22 cellular contexts compared by ENCODE assay signal in genomic region chr2:74488643-74489481, GRCh38. TPM values are rescaled to one million over a fixed set of nuclear protein-coding genes. Genes with fewer than 3 reads are reported as not detected.
DNase-seq lines count a peak whose midpoint lies in the region; ATAC-seq, FAIRE-seq and TF ChIP-seq lines count a peak whose summit lies in the region.
"Had no signal": no experiment of that assay in that cellular context is flagged by ENCODE, and none has a peak within 500 bp of the region (broad histone marks: within the 10 kb centered on the region; RNA-seq: fewer than 3 reads in every experiment).

No MANE protein-coding gene starts in this region.

- H3K36me3 Mint-ChIP-seq in Caco-2 (ENCODE audit: insufficient read depth, unreplicated experiment) (peaks cover 44% of the 10 kb centered on the region), T-helper 17 cell (ENCODE audit: low read depth) (peaks cover 8% of the 10 kb centered on the region)

- TF ChIP-seq POLR2A in HepG2 (IDR thresholded peaks at IDR 0.05; ENCODE audit: insufficient read depth in 1 of 2, low read depth in 2 of 2, low read length in 2 of 2) = peak; percentile 28 to 65; a peak in 1 of 4 replicates

- no peaks in the 10 kb centered on the region for H3K9me3 Mint-ChIP-seq in Caco-2 (ENCODE audit: unreplicated experiment)
- H3K9me3 Mint-ChIP-seq: activated CD4-positive, alpha-beta memory T cell treated with anti-CD3 and anti-CD28 coated beads, Interleukin-2, amount 10 ng/mL, durations not matched to agents 7 days and 5 days; activated naive CD4-positive, alpha-beta T cell treated with anti-CD3 and anti-CD28 coated beads for 36 hours; nephron progenitor cell; stimulated activated memory B cell treated with anti-CD40 and anti-IgM and Interleukin-4, amounts not matched to agents 10 μg/mL and 1 μg/mL and 100 μg/mL, for 72 hours had no signal

- no peaks in the 10 kb centered on the region for H3K9me3 ChIP-seq in Caco-2
- H3K9me3 ChIP-seq in T-helper 17 cell (ENCODE audit: control insufficient read depth, low read length, poor library complexity, severe bottlenecking) = no peaks in the 10 kb centered on the region
- H3K9me3 ChIP-seq in HepG2 (ENCODE audit: low read length) = no peaks in the 10 kb centered on the region
- H3K9me3 ChIP-seq: esophagus squamous epithelium, gastroesophageal sphincter, testis had no signal

- H3K4me2 ChIP-seq in HepG2 (ENCODE audit: low read depth, low read length) = peak overlapping the region; percentile 48

- POLR2A ChIA-PET in Caco-2 (lab: Charles Lee) (interaction anchor here (0.7 to 2.0 kb wide), 6 partner anchors 13 to 48 kb away, joined by 4 to 17 read pairs (median 5); partner anchors contain the start of genes INO80B, LBX2 and MRPL53), HepG2 (lab: Yijun Ruan, JAX) (interaction anchor here (0.7 to 20.6 kb wide), 13 partner anchors 8 to 563 kb away, joined by 3 to 795 read pairs (median 11); partner anchors contain the start of genes AUP1, DQX1, HTRA2 and INO80B)

- FAIRE-seq in HepG2 (lab: Jason Lieb, UNC) = peak; percentile 99
- FAIRE-seq: GM18507 had no signal

- TF ChIP-seq RAD21 in HepG2 (CRISPR knock-in tag; IDR thresholded peaks at IDR 0.05) = no peak

- H3K36me3 ChIP-seq in Caco-2 (ENCODE audit: control insufficient read depth, insufficient read depth, low read length) (peaks cover 2% of the 10 kb centered on the region; the same call in 1 of the 2 replicates), HepG2 (replicated peaks in 1 of 2; ENCODE audit: control insufficient read depth in 1 of 2, insufficient read depth in 2 of 2, low read length in 2 of 2) (peaks cover 34 to 44% of the 10 kb centered on the region in 2 experiments)

- no peak for ATAC-seq in T-helper 17 cell
- ATAC-seq in HepG2 = peak; percentile 83
- ATAC-seq: gastroesophageal sphincter; stimulated activated memory B cell treated with anti-CD40 and anti-IgM and Interleukin-4, amounts not matched to agents 10 μg/mL and 1 μg/mL and 100 μg/mL, for 72 hours had no signal

- H3K27ac Mint-ChIP-seq in Caco-2 (ENCODE audit: unreplicated experiment) (peak overlapping the region; percentile 39), T-helper 17 cell (peak overlapping the region; percentile 73)
- H3K27ac Mint-ChIP-seq: activated CD4-positive, alpha-beta memory T cell treated with anti-CD3 and anti-CD28 coated beads, Interleukin-2, amount 10 ng/mL, durations not matched to agents 7 days and 5 days; activated naive CD4-positive, alpha-beta T cell treated with anti-CD3 and anti-CD28 coated beads for 36 hours; nephron progenitor cell; stimulated activated memory B cell treated with anti-CD40 and anti-IgM and Interleukin-4, amounts not matched to agents 10 μg/mL and 1 μg/mL and 100 μg/mL, for 72 hours had no signal

- no peak overlapping the region for H2AFZ ChIP-seq in HepG2 (ENCODE audit: low read length)

- BruUV-seq in Caco-2 (replicated peaks; lab: Mats Ljungman, UMichigan) = no TSS peak
- BruUV-seq in HepG2 (replicated peaks; lab: Mats Ljungman, UMichigan) = TSS peak; percentile 48

- H3K4me1 Mint-ChIP-seq in Caco-2 (ENCODE audit: low read depth, unreplicated experiment) (peaks cover 28% of the 10 kb centered on the region), T-helper 17 cell (peaks cover 12% of the 10 kb centered on the region)
- H3K4me1 Mint-ChIP-seq: nephron progenitor cell had no signal

- peak in 1 of 2 experiments; percentile 14 for TF ChIP-seq CTCF in Caco-2 (IDR thresholded peaks at IDR 0.05; ENCODE audit: insufficient read depth in 1 of 2, low read depth in 1 of 2, low read length in 1 of 2, severe bottlenecking in 1 of 2, unreplicated experiment in 1 of 2)
- TF ChIP-seq CTCF in HepG2 (CRISPR knock-in tag; IDR thresholded peaks at IDR 0.05) = 0 out of 2 replicates have a peak, but pooled peaks have one; percentile 3

- peak; percentile 92 to 98 for TF ChIP-seq EP300 in HepG2 (IDR thresholded peaks at IDR 0.05; ENCODE audit: low read depth in 2 of 2, low read length in 2 of 2)
- TF ChIP-seq EP300 in HepG2 (CRISPR knock-in tag; IDR thresholded peaks at IDR 0.05; ENCODE audit: borderline replicate concordance) = peak; percentile 92

- H3K4me3 Mint-ChIP-seq in Caco-2 (ENCODE audit: unreplicated experiment) (peak overlapping the region; percentile 51), T-helper 17 cell (peak overlapping the region; percentile 63)
- H3K4me3 Mint-ChIP-seq: activated CD4-positive, alpha-beta memory T cell treated with anti-CD3 and anti-CD28 coated beads, Interleukin-2, amount 10 ng/mL, durations not matched to agents 7 days and 5 days; activated naive CD4-positive, alpha-beta T cell treated with anti-CD3 and anti-CD28 coated beads for 36 hours; nephron progenitor cell; stimulated activated memory B cell treated with anti-CD40 and anti-IgM and Interleukin-4, amounts not matched to agents 10 μg/mL and 1 μg/mL and 100 μg/mL, for 72 hours had no signal

- peak overlapping the region; percentile 84 for H3K27ac ChIP-seq in HepG2 (ENCODE audit: extremely low read length, insufficient read depth, low read length)
- H3K27ac ChIP-seq: C4-2B, esophagus squamous epithelium, gastroesophageal sphincter, testis had no signal

- CTCF ChIA-PET in Caco-2 (lab: Charles Lee) (interaction anchor here (0.5 to 2.0 kb wide), 5 partner anchors 10 to 48 kb away, joined by 3 to 9 read pairs (median 4); partner anchors contain the start of genes LBX2 and PCGF1), HepG2 (lab: Yijun Ruan, JAX; ENCODE audit: low intra/inter-chr PET ratio, low total read pairs) (interaction anchor here (1.3 kb wide), 1 partner anchor 13 kb away, joined by 5 read pairs; no protein-coding TSS in a partner anchor)

- H3K4me1 ChIP-seq in Caco-2 (peaks cover 37% of the 10 kb centered on the region), HepG2 (ENCODE audit: insufficient read depth, low read length) (peaks cover 77% of the 10 kb centered on the region)

- H3K4me3 ChIP-seq in Caco-2 (ENCODE audit: low read depth, low read length) (no peak overlapping the region), HepG2 (replicated peaks in 1 of 3; ENCODE audit: insufficient read depth in 1 of 3, low read depth in 2 of 3, low read length in 3 of 3) (peak overlapping the region in 1 of 3 experiments; percentile 18; a peak in 2 of 6 replicates)
- H3K4me3 ChIP-seq: esophagus squamous epithelium, gastroesophageal sphincter, testis had no signal

- no peaks in the 10 kb centered on the region for H4K20me1 ChIP-seq in HepG2 (ENCODE audit: insufficient read depth, low read length)

- 20% methylated on average over 9 of the region's 9 CpGs for WGBS in HepG2 (ENCODE audit: low lambda C conversion rate)

- H3K9ac ChIP-seq in HepG2 (ENCODE audit: insufficient read depth, low read depth, low read length) = peak overlapping the region; percentile 32

- H3K79me2 ChIP-seq in HepG2 (ENCODE audit: insufficient read depth, low read length) = peaks cover 4% of the 10 kb centered on the region

- DNase-seq in Caco-2 (peak; percentile 83 to 86), T-helper 17 cell (no peak), HepG2 (ENCODE audit: low spot score) (peak; percentile 93), GM19238 (ENCODE audit: insufficient read length, low spot score) (no peak), DMS53 (lab: John Stamatoyannopoulos, UW) (no peak), C1 segment of cervical spinal cord (lab: John Stamatoyannopoulos, UW) (no peak)
- DNase-seq: activated CD4-positive, alpha-beta memory T cell treated with anti-CD3 and anti-CD28 coated beads, Interleukin-2, amount 10 ng/mL, durations not matched to agents 7 days and 5 days; activated CD4-positive, CD25-positive, alpha-beta regulatory T cell; activated naive CD4-positive, alpha-beta T cell treated with anti-CD3 and anti-CD28 coated beads for 36 hours; activated T-cell treated with anti-CD3 and anti-CD28 coated beads for 4 hours; effector CD8-positive, alpha-beta T cell; esophagus squamous epithelium; NCI-H1105; NCI-H2107; nephron progenitor cell; stimulated activated CD4-positive, alpha-beta T cell treated with anti-CD3 and anti-CD28 coated beads, Interleukin-1b, Interleukin-23, amount 100 ng/mL, for 48 hours; testis had no signal

- H3K27me3 ChIP-seq in Caco-2 (replicated peaks; ENCODE audit: control insufficient read depth, insufficient read depth, low read length) (no peaks in the 10 kb centered on the region), HepG2 (ENCODE audit: control insufficient read depth in 1 of 2, insufficient read depth in 2 of 2, low read length in 2 of 2) (no peaks in the 10 kb centered on the region)
- H3K27me3 ChIP-seq: esophagus squamous epithelium, gastroesophageal sphincter, testis had no signal

- in situ Hi-C loops in HepG2 (cut with HindIII; ENCODE audit: extremely low pct_ligation_motif_present, low pct_unique_long_range_greater_than_20kb) = no loop called here

- intact Hi-C loops in Caco-2 (cut with micrococcal nuclease; ENCODE audit: unreplicated experiment) (loop anchor here (1.0 kb wide), 2 partner anchors 9 to 13 kb away; no protein-coding TSS in a partner anchor), HepG2 (cut with micrococcal nuclease; ENCODE audit: unreplicated experiment) (loop anchor here (1.0 kb wide), 1 partner anchor 8 kb away; no protein-coding TSS in a partner anchor)

- H3K27me3 Mint-ChIP-seq in Caco-2 (ENCODE audit: insufficient read depth, unreplicated experiment) = no peaks in the 10 kb centered on the region
- H3K27me3 Mint-ChIP-seq in T-helper 17 cell = no peaks in the 10 kb centered on the region
- H3K27me3 Mint-ChIP-seq: activated CD4-positive, alpha-beta memory T cell treated with anti-CD3 and anti-CD28 coated beads, Interleukin-2, amount 10 ng/mL, durations not matched to agents 7 days and 5 days; stimulated activated memory B cell treated with anti-CD40 and anti-IgM and Interleukin-4, amounts not matched to agents 10 μg/mL and 1 μg/mL and 100 μg/mL, for 72 hours had no signal

RNA-seq across cellular contexts. Expression of gene TTC31, which starts 6.0 kb away (rescaled TPM):
- total RNA-seq in Caco-2 (2022) = 31.3 and 32.4 TPM in 2 replicates
- 10 to 100 TPM; 32.3 to 36.6 TPM for total RNA-seq in T-helper 17 cell
- 21.1 and 28.3 TPM in 2 replicates for total RNA-seq in HepG2 (2016; rRNA removed; fragmentation: Illumina TruSeq; extraction: Trizol)
- total RNA-seq in HepG2 (2016; cell fraction: cytosol; rRNA removed; fragmentation: Illumina TruSeq; extraction: Trizol; ENCODE audit: low read depth) = 2.7 and 3.0 TPM in 2 replicates
- 18.2 and 28.7 TPM in 2 replicates for total RNA-seq in HepG2 (2016; cell fraction: insoluble cytoplasmic fraction; rRNA removed; fragmentation: Illumina TruSeq; extraction: Trizol)
- 6.9 and 8.2 TPM in 2 replicates for total RNA-seq in HepG2 (2016; cell fraction: membrane; rRNA removed; fragmentation: Illumina TruSeq; extraction: Trizol)
- 47.8 and 48.1 TPM in 2 replicates for total RNA-seq in HepG2 (2016; cell fraction: nucleus; rRNA removed; fragmentation: Illumina TruSeq; extraction: Trizol)
- 39.5 and 43.4 TPM in 2 replicates for polyA plus RNA-seq in HepG2 (2011; rRNA removed)
- 21.8 and 24.0 TPM in 2 replicates for polyA plus RNA-seq in HepG2 (2011; cell fraction: cytosol; rRNA removed)
- 180 and 208 TPM in 2 replicates for polyA plus RNA-seq in HepG2 (2011; cell fraction: nucleus; rRNA removed)
- 20.8 and 30.1 TPM in 2 replicates for polyA plus RNA-seq in HepG2 (2012)
- polyA plus RNA-seq in HepG2 (2016; cell fraction: cytosol; fragmentation: Illumina TruSeq; extraction: Trizol; ENCODE audit: low read depth) = 2.3 and 2.7 TPM in 2 replicates
- polyA plus RNA-seq in HepG2 (2016; cell fraction: insoluble cytoplasmic fraction; fragmentation: Illumina TruSeq; extraction: Trizol; ENCODE audit: low read depth) = 21.6 and 25.6 TPM in 2 replicates
- polyA plus RNA-seq in HepG2 (2016; cell fraction: membrane; fragmentation: Illumina TruSeq; extraction: Trizol; ENCODE audit: low read depth) = 5.9 and 6.6 TPM in 2 replicates
- polyA plus RNA-seq in HepG2 (2016; cell fraction: nucleus; fragmentation: Illumina TruSeq; extraction: Trizol; ENCODE audit: insufficient read depth, low read depth) = 99.0 and 111 TPM in 2 replicates
- 35.9 and 48.7 TPM in 2 replicates for polyA minus RNA-seq in HepG2 (2011; rRNA and poly(A)+ RNA removed; ENCODE audit: low replicate concordance)
- 11.7 and 13.3 TPM in 2 replicates for polyA minus RNA-seq in HepG2 (2011; cell fraction: cytosol; rRNA and poly(A)+ RNA removed)
- 72.2 and 74.9 TPM in 2 replicates for polyA minus RNA-seq in HepG2 (2011; cell fraction: nucleus; rRNA and poly(A)+ RNA removed)

RNA-seq across cellular contexts. Expression of gene CCDC142, which starts 6.1 kb away (rescaled TPM):
- 39.0 and 47.1 TPM in 2 replicates for total RNA-seq in Caco-2 (2022)
- 10 to 100 TPM; 13.7 to 14.7 TPM for total RNA-seq in T-helper 17 cell
- total RNA-seq in HepG2 (2016; rRNA removed; fragmentation: Illumina TruSeq; extraction: Trizol) = 8.8 and 30.4 TPM in 2 replicates
- total RNA-seq in HepG2 (2016; cell fraction: cytosol; rRNA removed; fragmentation: Illumina TruSeq; extraction: Trizol; ENCODE audit: low read depth) = 4.8 and 4.9 TPM in 2 replicates
- 8.0 and 25.5 TPM in 2 replicates for total RNA-seq in HepG2 (2016; cell fraction: insoluble cytoplasmic fraction; rRNA removed; fragmentation: Illumina TruSeq; extraction: Trizol)
- total RNA-seq in HepG2 (2016; cell fraction: membrane; rRNA removed; fragmentation: Illumina TruSeq; extraction: Trizol) = 6.2 and 6.3 TPM in 2 replicates
- total RNA-seq in HepG2 (2016; cell fraction: nucleus; rRNA removed; fragmentation: Illumina TruSeq; extraction: Trizol) = 51.7 and 65.9 TPM in 2 replicates
- polyA plus RNA-seq in HepG2 (2011; rRNA removed) = 14.7 and 17.7 TPM in 2 replicates
- polyA plus RNA-seq in HepG2 (2011; cell fraction: cytosol; rRNA removed) = 5.1 and 6.3 TPM in 2 replicates
- polyA plus RNA-seq in HepG2 (2011; cell fraction: nucleus; rRNA removed) = 51.7 and 56.4 TPM in 2 replicates
- polyA plus RNA-seq in HepG2 (2012) = 5.2 and 6.8 TPM in 2 replicates
- 0.66 and 0.67 TPM in 2 replicates for polyA plus RNA-seq in HepG2 (2016; cell fraction: cytosol; fragmentation: Illumina TruSeq; extraction: Trizol; ENCODE audit: low read depth)
- polyA plus RNA-seq in HepG2 (2016; cell fraction: insoluble cytoplasmic fraction; fragmentation: Illumina TruSeq; extraction: Trizol; ENCODE audit: low read depth) = 4.3 and 5.0 TPM in 2 replicates
- polyA plus RNA-seq in HepG2 (2016; cell fraction: membrane; fragmentation: Illumina TruSeq; extraction: Trizol; ENCODE audit: low read depth) = 1.4 and 2.5 TPM in 2 replicates
- polyA plus RNA-seq in HepG2 (2016; cell fraction: nucleus; fragmentation: Illumina TruSeq; extraction: Trizol; ENCODE audit: insufficient read depth, low read depth) = 76.5 and 76.7 TPM in 2 replicates
- 64.4 and 82.1 TPM in 2 replicates for polyA minus RNA-seq in HepG2 (2011; rRNA and poly(A)+ RNA removed; ENCODE audit: low replicate concordance)
- polyA minus RNA-seq in HepG2 (2011; cell fraction: cytosol; rRNA and poly(A)+ RNA removed) = 5.7 and 6.4 TPM in 2 replicates
- polyA minus RNA-seq in HepG2 (2011; cell fraction: nucleus; rRNA and poly(A)+ RNA removed) = 87.2 and 94.1 TPM in 2 replicates

RNA-seq across cellular contexts. Expression of gene LBX2, which starts 10.5 kb away (rescaled TPM):
- total RNA-seq in Caco-2 (2022) = 11.1 and 11.4 TPM in 2 replicates
- total RNA-seq in T-helper 17 cell = under 1 TPM in 1 of 2 donors, not detected in 1; 0.26 TPM
- total RNA-seq in HepG2 (2016; rRNA removed; fragmentation: Illumina TruSeq; extraction: Trizol) = 4.0 and 8.1 TPM in 2 replicates
- 1.6 and 4.3 TPM in 2 replicates for total RNA-seq in HepG2 (2016; cell fraction: cytosol; rRNA removed; fragmentation: Illumina TruSeq; extraction: Trizol; ENCODE audit: low read depth)
- 7.3 and 8.7 TPM in 2 replicates for total RNA-seq in HepG2 (2016; cell fraction: insoluble cytoplasmic fraction; rRNA removed; fragmentation: Illumina TruSeq; extraction: Trizol)
- total RNA-seq in HepG2 (2016; cell fraction: membrane; rRNA removed; fragmentation: Illumina TruSeq; extraction: Trizol) = 2.9 and 6.9 TPM in 2 replicates
- 6.7 and 10.5 TPM in 2 replicates for total RNA-seq in HepG2 (2016; cell fraction: nucleus; rRNA removed; fragmentation: Illumina TruSeq; extraction: Trizol)
- 6.4 and 7.3 TPM in 2 replicates for polyA plus RNA-seq in HepG2 (2011; rRNA removed)
- polyA plus RNA-seq in HepG2 (2011; cell fraction: cytosol; rRNA removed) = 5.1 and 7.2 TPM in 2 replicates
- 43.6 and 46.5 TPM in 2 replicates for polyA plus RNA-seq in HepG2 (2011; cell fraction: nucleus; rRNA removed)
- 7.8 and 8.2 TPM in 2 replicates for polyA plus RNA-seq in HepG2 (2012)
- 3.0 and 3.5 TPM in 2 replicates for polyA plus RNA-seq in HepG2 (2016; cell fraction: cytosol; fragmentation: Illumina TruSeq; extraction: Trizol; ENCODE audit: low read depth)
- 8.9 and 9.5 TPM in 2 replicates for polyA plus RNA-seq in HepG2 (2016; cell fraction: insoluble cytoplasmic fraction; fragmentation: Illumina TruSeq; extraction: Trizol; ENCODE audit: low read depth)
- polyA plus RNA-seq in HepG2 (2016; cell fraction: membrane; fragmentation: Illumina TruSeq; extraction: Trizol; ENCODE audit: low read depth) = 4.3 and 5.5 TPM in 2 replicates
- 14.4 and 14.6 TPM in 2 replicates for polyA plus RNA-seq in HepG2 (2016; cell fraction: nucleus; fragmentation: Illumina TruSeq; extraction: Trizol; ENCODE audit: insufficient read depth, low read depth)
- 0.14 and 7.2 TPM in 2 replicates for polyA minus RNA-seq in HepG2 (2011; rRNA and poly(A)+ RNA removed; ENCODE audit: low replicate concordance)
- 3.6 TPM in 2 replicates for polyA minus RNA-seq in HepG2 (2011; cell fraction: cytosol; rRNA and poly(A)+ RNA removed)
- 9.8 and 12.1 TPM in 2 replicates for polyA minus RNA-seq in HepG2 (2011; cell fraction: nucleus; rRNA and poly(A)+ RNA removed)
- total RNA-seq: cerebellum had no signal

RNA-seq across cellular contexts. Expression of gene MRPL53, which starts 16.4 kb away (rescaled TPM):
- total RNA-seq in Caco-2 (2022) (88.4 and 102 TPM in 2 replicates), T-helper 17 cell (10 to 100 TPM; 31.4 to 67.9 TPM), HepG2 (2016; rRNA removed; fragmentation: Illumina TruSeq; extraction: Trizol) (51.9 and 53.8 TPM in 2 replicates)
- total RNA-seq in HepG2 (2016; cell fraction: cytosol; rRNA removed; fragmentation: Illumina TruSeq; extraction: Trizol; ENCODE audit: low read depth) = 42.4 and 54.6 TPM in 2 replicates
- total RNA-seq in HepG2 (2016; cell fraction: insoluble cytoplasmic fraction; rRNA removed; fragmentation: Illumina TruSeq; extraction: Trizol) = 58.8 and 59.3 TPM in 2 replicates
- 53.4 and 65.7 TPM in 2 replicates for total RNA-seq in HepG2 (2016; cell fraction: membrane; rRNA removed; fragmentation: Illumina TruSeq; extraction: Trizol)
- 30.0 and 33.7 TPM in 2 replicates for total RNA-seq in HepG2 (2016; cell fraction: nucleus; rRNA removed; fragmentation: Illumina TruSeq; extraction: Trizol)
- polyA plus RNA-seq in HepG2 (2011; rRNA removed) = 28.8 and 34.3 TPM in 2 replicates
- polyA plus RNA-seq in HepG2 (2011; cell fraction: cytosol; rRNA removed) = 30.0 and 63.3 TPM in 2 replicates
- polyA plus RNA-seq in HepG2 (2011; cell fraction: nucleus; rRNA removed) = 49.3 and 53.8 TPM in 2 replicates
- polyA plus RNA-seq in HepG2 (2012) = 32.0 and 44.9 TPM in 2 replicates
- 37.9 and 43.7 TPM in 2 replicates for polyA plus RNA-seq in HepG2 (2016; cell fraction: cytosol; fragmentation: Illumina TruSeq; extraction: Trizol; ENCODE audit: low read depth)
- polyA plus RNA-seq in HepG2 (2016; cell fraction: insoluble cytoplasmic fraction; fragmentation: Illumina TruSeq; extraction: Trizol; ENCODE audit: low read depth) = 43.6 and 45.0 TPM in 2 replicates
- polyA plus RNA-seq in HepG2 (2016; cell fraction: membrane; fragmentation: Illumina TruSeq; extraction: Trizol; ENCODE audit: low read depth) = 39.5 and 42.8 TPM in 2 replicates
- 61.4 and 66.8 TPM in 2 replicates for polyA plus RNA-seq in HepG2 (2016; cell fraction: nucleus; fragmentation: Illumina TruSeq; extraction: Trizol; ENCODE audit: insufficient read depth, low read depth)
- 38.1 and 38.8 TPM in 2 replicates for polyA minus RNA-seq in HepG2 (2011; rRNA and poly(A)+ RNA removed; ENCODE audit: low replicate concordance)
- polyA minus RNA-seq in HepG2 (2011; cell fraction: cytosol; rRNA and poly(A)+ RNA removed) = 13.6 and 15.1 TPM in 2 replicates
- polyA minus RNA-seq in HepG2 (2011; cell fraction: nucleus; rRNA and poly(A)+ RNA removed) = 18.9 and 23.0 TPM in 2 replicates

RNA-seq across cellular contexts. Expression of gene PCGF1, which starts 18.6 kb away (rescaled TPM):
- total RNA-seq in Caco-2 (2022) (27.0 and 29.7 TPM in 2 replicates), T-helper 17 cell (10 to 100 TPM; 28.2 to 31.5 TPM), HepG2 (2016; rRNA removed; fragmentation: Illumina TruSeq; extraction: Trizol) (14.2 and 20.4 TPM in 2 replicates)
- total RNA-seq in HepG2 (2016; cell fraction: cytosol; rRNA removed; fragmentation: Illumina TruSeq; extraction: Trizol; ENCODE audit: low read depth) = 37.5 and 42.0 TPM in 2 replicates
- 15.5 and 15.6 TPM in 2 replicates for total RNA-seq in HepG2 (2016; cell fraction: insoluble cytoplasmic fraction; rRNA removed; fragmentation: Illumina TruSeq; extraction: Trizol)
- total RNA-seq in HepG2 (2016; cell fraction: membrane; rRNA removed; fragmentation: Illumina TruSeq; extraction: Trizol) = 29.0 and 31.0 TPM in 2 replicates
- total RNA-seq in HepG2 (2016; cell fraction: nucleus; rRNA removed; fragmentation: Illumina TruSeq; extraction: Trizol) = 16.2 and 22.2 TPM in 2 replicates
- 22.6 and 22.7 TPM in 2 replicates for polyA plus RNA-seq in HepG2 (2011; rRNA removed)
- 19.8 and 22.8 TPM in 2 replicates for polyA plus RNA-seq in HepG2 (2011; cell fraction: cytosol; rRNA removed)
- polyA plus RNA-seq in HepG2 (2011; cell fraction: nucleus; rRNA removed) = 37.4 and 90.3 TPM in 2 replicates
- polyA plus RNA-seq in HepG2 (2012) = 14.2 and 15.2 TPM in 2 replicates
- polyA plus RNA-seq in HepG2 (2016; cell fraction: cytosol; fragmentation: Illumina TruSeq; extraction: Trizol; ENCODE audit: low read depth) = 20.8 and 23.0 TPM in 2 replicates
- polyA plus RNA-seq in HepG2 (2016; cell fraction: insoluble cytoplasmic fraction; fragmentation: Illumina TruSeq; extraction: Trizol; ENCODE audit: low read depth) = 13.9 and 16.9 TPM in 2 replicates
- 18.0 and 18.6 TPM in 2 replicates for polyA plus RNA-seq in HepG2 (2016; cell fraction: membrane; fragmentation: Illumina TruSeq; extraction: Trizol; ENCODE audit: low read depth)
- 44.9 and 46.7 TPM in 2 replicates for polyA plus RNA-seq in HepG2 (2016; cell fraction: nucleus; fragmentation: Illumina TruSeq; extraction: Trizol; ENCODE audit: insufficient read depth, low read depth)
- 19.3 and 42.8 TPM in 2 replicates for polyA minus RNA-seq in HepG2 (2011; rRNA and poly(A)+ RNA removed; ENCODE audit: low replicate concordance)
- 14.1 and 14.9 TPM in 2 replicates for polyA minus RNA-seq in HepG2 (2011; cell fraction: cytosol; rRNA and poly(A)+ RNA removed)
- 22.8 and 25.0 TPM in 2 replicates for polyA minus RNA-seq in HepG2 (2011; cell fraction: nucleus; rRNA and poly(A)+ RNA removed)

Comparison
In these comparisons a context has a peak if more than half of its experiments do, and no peak if none do; other contexts are left out.
1. DNase-seq: peak in Caco-2 (2 of 2) and HepG2 (single experiment); none in T-helper 17 cell (0 of 3), GM19238 (single experiment), DMS53 (single experiment) and C1 segment of cervical spinal cord (0 of 14).